ENCODE assay signal across 31 cellular contexts in the genomic region with DNA sequence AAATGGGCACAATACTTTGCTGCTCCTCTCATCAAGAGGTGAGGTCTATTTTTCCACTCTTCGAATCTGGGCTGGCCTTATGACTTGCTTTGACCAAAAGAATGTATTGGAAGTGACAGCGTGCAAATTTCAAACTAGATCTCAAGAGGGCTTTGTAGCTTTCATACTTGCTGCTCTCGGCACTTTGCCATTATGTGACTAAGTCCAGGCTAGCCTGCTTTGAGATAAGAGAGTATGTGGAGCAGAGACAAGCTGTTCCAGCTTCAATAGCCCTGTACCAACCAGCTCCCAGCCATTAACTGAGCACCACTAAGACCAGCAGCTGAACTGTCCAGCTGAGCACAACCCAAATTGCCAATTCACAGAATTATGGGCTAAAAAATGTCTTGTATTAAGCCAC.
DNase-seq lines count a peak whose midpoint lies in the region; ATAC-seq and TF ChIP-seq lines count a peak whose summit lies in the region.
"Had no signal": no experiment of that assay in that cellular context is flagged by ENCODE, and none has a peak within 500 bp of the region (broad histone marks: within the 10 kb centered on the region; RNA-seq: fewer than 3 reads in every experiment).

No MANE protein-coding gene starts in this region.

- DNase-seq in EH (ENCODE audit: low read depth) = peak; percentile 15
- DNase-seq in MG63 = peak; percentile 32
- DNase-seq in brain microvascular endothelial cell = peak; percentile 50
- DNase-seq in foreskin fibroblast = peak; percentile 1 to 6
- no peak for DNase-seq in NCI-H524 (lab: John Stamatoyannopoulos, UW)
- DNase-seq in stimulated activated naive CD8-positive, alpha-beta T cell treated with anti-CD3 and anti-CD28 coated beads, Interleukin-15, Interleukin-2, amounts not matched to agents 100 U/mL and 50 U/mL, for 24 hours = no peak
- DNase-seq in RWPE1 (ENCODE audit: low spot score) = no peak
- DNase-seq: activated CD4-positive, alpha-beta T cell treated with anti-CD3 and anti-CD28 coated beads, Interleukin-2, amount 50 U/mL, for 48 hours; activated CD4-positive, CD25-positive, alpha-beta regulatory T cell treated with anti-CD3 and anti-CD28 coated beads, Interleukin-2, amount 50 U/mL, for 72 hours; activated naive CD4-positive, alpha-beta T cell; activated naive CD8-positive, alpha-beta T cell treated with anti-CD3 and anti-CD28 coated beads, Interleukin-2, amount 50 U/mL, for 24 hours; activated T-cell treated with anti-CD3 and anti-CD28 coated beads, Interleukin-2, amount 50 U/mL, for 72 hours; CD4-positive, alpha-beta T cell; effector CD4-positive, alpha-beta T cell; foreskin melanocyte; mucosa of descending colon; natural killer cell; NCI-H1092; NCI-H1694; NCI-H510A treated with DMSO at 0.1 percent for 48 hours; NK-92 treated with Interleukin-12 subunit alpha and Interleukin-12 subunit beta, amount 100 ng/mL, for 24 hours; PC-9; psoas muscle; SHP77; sigmoid colon; stimulated activated CD4-positive, alpha-beta T cell treated with anti-CD3 and anti-CD28 coated beads, Interleukin-4, amount 100 ng/mL, for 1 hour; T-helper 2 cell; tibial artery had no signal

- no peak overlapping the region for H3K4me3 ChIP-seq in MG63
- no peak overlapping the region for H3K4me3 ChIP-seq in brain microvascular endothelial cell (ENCODE audit: low read depth, low read length)
- H3K4me3 ChIP-seq in foreskin fibroblast (ENCODE audit: low read depth in 1 of 2, low read length in 2 of 2) = no peak overlapping the region
- H3K4me3 ChIP-seq: lung, mucosa of descending colon, PC-9, psoas muscle, sigmoid colon, tibial artery had no signal

- H3K27me3 ChIP-seq in MG63 (peaks cover 2% of the 10 kb centered on the region; the same call in 1 of the 2 replicates), brain microvascular endothelial cell (replicated peaks) (no peaks in the 10 kb centered on the region)
- H3K27me3 ChIP-seq: sigmoid colon, tibial artery had no signal

- no peak for ATAC-seq in stimulated activated naive CD8-positive, alpha-beta T cell treated with anti-CD3 and anti-CD28 coated beads, Interleukin-15, Interleukin-2, amounts not matched to agents 100 U/mL and 50 U/mL, for 24 hours
- no peak for ATAC-seq in GM18909 (IDR thresholded peaks at IDR 0.05; ENCODE audit: poor library complexity, unreplicated experiment)
- ATAC-seq: activated naive CD8-positive, alpha-beta T cell treated with anti-CD3 and anti-CD28 coated beads, Interleukin-2, amount 50 U/mL, for 24 hours; activated T-cell treated with anti-CD3 and anti-CD28 coated beads, Interleukin-2, amount 50 U/mL, for 72 hours; HCT116; mucosa of descending colon; natural killer cell; psoas muscle had no signal

- CTCF ChIA-PET in RWPE1 (lab: Yijun Ruan, JAX) = no interaction called here

- TF ChIP-seq CTCF in brain microvascular endothelial cell (IDR thresholded peaks at IDR 0.05; ENCODE audit: low read depth, low read length, missing control alignments) = no peak
- no peak for TF ChIP-seq CTCF in foreskin fibroblast (IDR thresholded peaks at IDR 0.05; ENCODE audit: low read depth, low read length)
- no peak for TF ChIP-seq CTCF in RWPE1 (conservative IDR thresholded peaks at IDR 0.05; ENCODE audit: low read depth)

- H3K27ac ChIP-seq in brain microvascular endothelial cell (no peak overlapping the region), RWPE1 (no peak overlapping the region)
- H3K27ac ChIP-seq: PC-9, psoas muscle, sigmoid colon, tibial artery had no signal

- POLR2A ChIA-PET in RWPE1 (lab: Yijun Ruan, JAX; ENCODE audit: low non-redundant PET) = interaction anchor here (0.6 kb wide), 1 partner anchor 10 kb away, joined by 3 read pairs; no protein-coding TSS in a partner anchor

- in situ Hi-C loops in brain microvascular endothelial cell (cut with HindIII; ENCODE audit: low pct_ligation_motif_present, low sequenced_read_pairs) = no loop called here

- H3K36me3 ChIP-seq in MG63 = no peaks in the 10 kb centered on the region
- H3K36me3 ChIP-seq in brain microvascular endothelial cell (replicated peaks) = no peaks in the 10 kb centered on the region
- H3K36me3 ChIP-seq: sigmoid colon, tibial artery had no signal

- no peaks in the 10 kb centered on the region for H3K9me3 ChIP-seq in MG63
- H3K9me3 ChIP-seq: mucosa of descending colon, psoas muscle, sigmoid colon, tibial artery had no signal

Comparison
In these comparisons a context has a peak if more than half of its experiments do, and no peak if none do; other contexts are left out.
1. DNase-seq: peak in EH (single experiment), MG63 (single experiment), brain microvascular endothelial cell (single experiment) and foreskin fibroblast (2 of 2); none in NCI-H524 (0 of 2), stimulated activated naive CD8-positive, alpha-beta T cell treated with anti-CD3 and anti-CD28 coated beads, Interleukin-15, Interleukin-2, amounts not matched to agents 100 U/mL and 50 U/mL, for 24 hours (single experiment) and RWPE1 (single experiment).